Comparison of ENCODE assay signal across 16 cellular contexts in genomic region chr7:134372858-134373257, GRCh38. TPM values are rescaled to one million over a fixed set of nuclear protein-coding genes. Genes with fewer than 3 reads are reported as not detected.
A peak's percentile ranks its signal among the peaks of the same experiment; 100 is the strongest.
DNase-seq lines count a peak whose midpoint lies in the region; ATAC-seq and TF ChIP-seq lines count a peak whose summit lies in the region.
"Had no signal": no experiment of that assay in that cellular context is flagged by ENCODE, and none has a peak within 500 bp of the region (broad histone marks: within the 10 kb centered on the region; RNA-seq: fewer than 3 reads in every experiment).

No MANE protein-coding gene starts in this region.

- TF ChIP-seq CTCF in mammary epithelial cell (conservative IDR thresholded peaks at IDR 0.05 in 1 of 2, IDR thresholded peaks at IDR 0.05 in 1 of 2; ENCODE audit: extremely low read depth in 1 of 2, insufficient read depth in 1 of 2, low read depth in 1 of 2, low read length in 2 of 2), result no peak
- no peak for TF ChIP-seq CTCF in epithelial cell of esophagus (IDR thresholded peaks at IDR 0.05; ENCODE audit: insufficient read depth, low read depth, low read length, missing control alignments)
- no peak for TF ChIP-seq CTCF in foreskin keratinocyte (conservative IDR thresholded peaks at IDR 0.05)
- TF ChIP-seq CTCF in stomach (IDR thresholded peaks at IDR 0.05), result no peak
- no peak for TF ChIP-seq CTCF in Caco-2 (IDR thresholded peaks at IDR 0.05; ENCODE audit: insufficient read depth in 1 of 2, low read depth in 1 of 2, low read length in 1 of 2, severe bottlenecking in 1 of 2, unreplicated experiment in 1 of 2)

- BruUV-seq in mammary epithelial cell (replicated peaks; lab: Mats Ljungman, UMichigan) (no TSS peak), Caco-2 (replicated peaks; lab: Mats Ljungman, UMichigan) (no TSS peak)

- H2AFZ ChIP-seq in mammary epithelial cell (ENCODE audit: low read depth, low read length), result no peak overlapping the region
- H2AFZ ChIP-seq: GM23248 had no signal

- no peak overlapping the region for H3K4me3 Mint-ChIP-seq in Caco-2 (ENCODE audit: unreplicated experiment)
- H3K4me3 Mint-ChIP-seq: CD4-positive, alpha-beta memory T cell had no signal

- H3K4me1 ChIP-seq in mammary epithelial cell (ENCODE audit: insufficient read depth, low read length) (peaks cover 20% of the 10 kb centered on the region), foreskin keratinocyte (no peaks in the 10 kb centered on the region), stomach (peaks cover 5 to 33% (median 20%) of the 10 kb centered on the region in 4 donors), Caco-2 (peaks cover 4% of the 10 kb centered on the region; the same call in 1 of the 2 replicates)
- no peaks in the 10 kb centered on the region for H3K4me1 ChIP-seq in effector memory CD4-positive, alpha-beta T cell (ENCODE audit: control insufficient read depth, insufficient read depth, low read length, poor library complexity, severe bottlenecking)

- H3K9me3 ChIP-seq in mammary epithelial cell (replicated peaks; ENCODE audit: insufficient read depth, low read length) (no peaks in the 10 kb centered on the region), stomach (no peaks in the 10 kb centered on the region), Caco-2 (no peaks in the 10 kb centered on the region)
- H3K9me3 ChIP-seq in effector memory CD4-positive, alpha-beta T cell (ENCODE audit: control insufficient read depth, low read length), result no peaks in the 10 kb centered on the region

- H3K27me3 ChIP-seq in mammary epithelial cell (ENCODE audit: insufficient read depth, low read length) (no peaks in the 10 kb centered on the region), foreskin keratinocyte (peaks cover 40% of the 10 kb centered on the region), stomach (no peaks in the 10 kb centered on the region), Caco-2 (replicated peaks; ENCODE audit: control insufficient read depth, insufficient read depth, low read length) (no peaks in the 10 kb centered on the region; the same call in 1 of the 2 replicates)
- peaks cover 2% of the 10 kb centered on the region for H3K27me3 ChIP-seq in effector memory CD4-positive, alpha-beta T cell (replicated peaks; ENCODE audit: control insufficient read depth, insufficient read depth, low read length, poor library complexity, severe bottlenecking)

- H3K27ac ChIP-seq in mammary epithelial cell (ENCODE audit: insufficient read depth, low read depth, low read length), result no peak overlapping the region
- H3K27ac ChIP-seq in foreskin keratinocyte, result no peak overlapping the region
- H3K27ac ChIP-seq in stomach, result peak overlapping the region in 3 of 5 donors; percentile 75 to 87 (median 82)
- no peak overlapping the region for H3K27ac ChIP-seq in effector memory CD4-positive, alpha-beta T cell (ENCODE audit: insufficient read depth, low read length, poor library complexity, severe bottlenecking)
- H3K27ac ChIP-seq: GM23248 had no signal

- in situ Hi-C loops in mammary epithelial cell (cut with MboI; ENCODE audit: low sequenced_read_pairs in 2 of 2), result no loop called here

- TF ChIP-seq EP300 in stomach (IDR thresholded peaks at IDR 0.05), result no peak

- POLR2A ChIA-PET in Caco-2 (lab: Charles Lee), result no interaction called here

- no peaks in the 10 kb centered on the region for H3K27me3 Mint-ChIP-seq in Caco-2 (ENCODE audit: insufficient read depth, unreplicated experiment)

- peaks cover 18% of the 10 kb centered on the region for H3K4me1 Mint-ChIP-seq in Caco-2 (ENCODE audit: low read depth, unreplicated experiment)
- H3K4me1 Mint-ChIP-seq: CD4-positive, alpha-beta memory T cell had no signal

- no peak overlapping the region for H3K4me3 ChIP-seq in mammary epithelial cell (replicated peaks in 1 of 3; ENCODE audit: insufficient read depth in 1 of 3, low read depth in 2 of 3, low read length in 3 of 3)
- no peak overlapping the region for H3K4me3 ChIP-seq in epithelial cell of esophagus (ENCODE audit: low read length)
- H3K4me3 ChIP-seq in stomach, result no peak overlapping the region
- no peak overlapping the region for H3K4me3 ChIP-seq in effector memory CD4-positive, alpha-beta T cell (ENCODE audit: insufficient read depth, low read depth, low read length, poor library complexity, severe bottlenecking)
- no peak overlapping the region for H3K4me3 ChIP-seq in Caco-2 (ENCODE audit: low read depth, low read length)
- H3K4me3 ChIP-seq: GM23248 had no signal

- no peaks in the 10 kb centered on the region for H3K79me2 ChIP-seq in mammary epithelial cell (ENCODE audit: insufficient read depth, low read length)

- intact Hi-C loops in mammary epithelial cell (cut with micrococcal nuclease) (no loop called here), stomach (cut with DNase I; ENCODE audit: low total_unique reads) (no loop called here), Right ventricle myocardium superior (cut with DNase I) (no loop called here), Caco-2 (cut with micrococcal nuclease; ENCODE audit: unreplicated experiment) (no loop called here)

- peak; percentile 37 for DNase-seq in mammary epithelial cell
- peak; percentile 83 for DNase-seq in epithelial cell of esophagus (ENCODE audit: low read depth)
- DNase-seq in foreskin keratinocyte, result peak; percentile 49 to 72
- DNase-seq in stomach, result no peak
- no peak for DNase-seq in Right ventricle myocardium superior
- DNase-seq in effector memory CD4-positive, alpha-beta T cell, result no peak
- no peak for DNase-seq in Caco-2
- DNase-seq: C1 segment of cervical spinal cord; CD4-positive, alpha-beta memory T cell; COR-L47; DMS 273 treated with DMSO at 0.1 percent for 48 hours; DMS79 treated with DMSO at 0.1 percent for 48 hours; GF-D8; GM23248; H7 had no signal

- no peak for TF ChIP-seq POLR2A in stomach (IDR thresholded peaks at IDR 0.05)

- CTCF ChIA-PET in mammary epithelial cell (lab: Charles Lee; ENCODE audit: low non-redundant PET), result no interaction called here
- CTCF ChIA-PET in Caco-2 (lab: Charles Lee), result no interaction called here

- H3K9me3 Mint-ChIP-seq in Caco-2 (ENCODE audit: unreplicated experiment), result no peaks in the 10 kb centered on the region

- no peaks in the 10 kb centered on the region for H3K36me3 Mint-ChIP-seq in Caco-2 (ENCODE audit: insufficient read depth, unreplicated experiment)
- H3K36me3 Mint-ChIP-seq: CD4-positive, alpha-beta memory T cell had no signal

- H3K4me2 ChIP-seq in mammary epithelial cell (ENCODE audit: insufficient read depth, low read depth, low read length), result no peak overlapping the region

- ATAC-seq in foreskin keratinocyte, result peak; percentile 43
- ATAC-seq in Right ventricle myocardium superior (ENCODE audit: poor library complexity), result no peak
- ATAC-seq: HCT116 had no signal

- no peaks in the 10 kb centered on the region for H4K20me1 ChIP-seq in mammary epithelial cell (ENCODE audit: insufficient read depth, low read length)

- H3K27ac Mint-ChIP-seq in Caco-2 (ENCODE audit: unreplicated experiment), result no peak overlapping the region
- H3K27ac Mint-ChIP-seq: CD4-positive, alpha-beta memory T cell had no signal

- 75% methylated on average over 4 of the region's 4 CpGs for WGBS in mammary epithelial cell (ENCODE audit: low coverage, missing lambda C conversion rate)
- 91 to 99% (median 98%) methylated on average over 4 of the region's 4 CpGs for WGBS in stomach, 5 donors

- dilution Hi-C loops in mammary epithelial cell (cut with HindIII; ENCODE audit: low sequenced_read_pairs), result no loop called here

- no peak overlapping the region for H3K9ac ChIP-seq in mammary epithelial cell (ENCODE audit: insufficient read depth, low read length)
- H3K9ac ChIP-seq: GM23248 had no signal

- H3K36me3 ChIP-seq in mammary epithelial cell (ENCODE audit: insufficient read depth, low read length) (no peaks in the 10 kb centered on the region), stomach (no peaks in the 10 kb centered on the region), Caco-2 (ENCODE audit: control insufficient read depth, insufficient read depth, low read length) (no peaks in the 10 kb centered on the region)
- H3K36me3 ChIP-seq in effector memory CD4-positive, alpha-beta T cell (ENCODE audit: control insufficient read depth, insufficient read depth, low read length), result no peaks in the 10 kb centered on the region

RNA-seq across cellular contexts. Expression of gene SLC35B4, which starts 56.1 kb away (rescaled TPM):
- 10 to 100 TPM; 16.3 to 22.6 TPM for total RNA-seq in mammary epithelial cell
- 16.3 TPM for polyA plus RNA-seq in mammary epithelial cell
- polyA minus RNA-seq in mammary epithelial cell, result 84.0 TPM
- 14.6 and 16.1 TPM in 2 replicates for total RNA-seq in foreskin keratinocyte
- 7.8 and 8.4 TPM in 2 replicates for polyA plus RNA-seq in foreskin keratinocyte
- total RNA-seq in stomach, result 10 to 100 TPM in 2 of 5 donors, 1 to 10 TPM in 3; 3.2 to 13.0 (median 8.3) TPM
- 1 to 10 TPM; 1.9 to 2.0 (median 2.0) TPM for polyA plus RNA-seq in stomach
- 5.8 TPM for total RNA-seq in Right ventricle myocardium superior
- total RNA-seq in Caco-2 (2022), result 17.1 and 18.2 TPM in 2 replicates

Comparison
In these comparisons a context has a peak if more than half of its experiments do, and no peak if none do; other contexts are left out.
1. DNase-seq: peak in mammary epithelial cell (single experiment), epithelial cell of esophagus (single experiment) and foreskin keratinocyte (2 of 2); none in stomach (single experiment), Right ventricle myocardium superior (single experiment), effector memory CD4-positive, alpha-beta T cell (0 of 3) and Caco-2 (0 of 2).
2. H3K27ac ChIP-seq: peak in stomach (3 of 5); none in mammary epithelial cell (single experiment), foreskin keratinocyte (single experiment) and effector memory CD4-positive, alpha-beta T cell (single experiment).